Comparison of ENCODE assay signal across 8 cellular contexts in genomic region chr3:121834734-121835709, GRCh38. TPM values are rescaled to one million over a fixed set of nuclear protein-coding genes. Genes with fewer than 3 reads are reported as not detected.
DNase-seq lines count a peak whose midpoint lies in the region; ATAC-seq and TF ChIP-seq lines count a peak whose summit lies in the region.

Gene EAF2, plus strand, starts transcription at chr3:121835209. Its CDS starts 77 bp downstream, at chr3:121835286.
Gene IQCB1, minus strand, starts transcription at chr3:121835060. Its CDS starts 6,100 bp downstream, at chr3:121828960.

- peak; percentile 99 for DNase-seq in DMS 273 (lab: John Stamatoyannopoulos, UW; ENCODE audit: unreplicated experiment)
- peak; percentile 89 for DNase-seq in HuH-7.5 (ENCODE audit: low spot score)
- peak; percentile 98 for DNase-seq in OCI-LY7 (ENCODE audit: low spot score)
- DNase-seq in activated T-cell treated with anti-CD3 and anti-CD28 coated beads for 1 hour (ENCODE audit: low read depth): peak; percentile 94
- peak; percentile 98 for DNase-seq in epithelial cell of esophagus (ENCODE audit: low read depth)
- DNase-seq in stimulated activated CD8-positive, alpha-beta memory T cell treated with anti-CD3 and anti-CD28 coated beads, Interleukin-4, amount 100 ng/mL, for 1 hour (ENCODE audit: low read depth in 2 of 2, low spot score in 1 of 2): peak; percentile 87 to 90

- peaks cover 14% of the 10 kb centered on the region; the same call in 1 of the 2 replicates for H4K20me1 ChIP-seq in OCI-LY7 (ENCODE audit: insufficient read depth, low read length)

- peaks cover 58% of the 10 kb centered on the region for H3K4me1 ChIP-seq in OCI-LY7 (ENCODE audit: insufficient read depth, low read length, poor library complexity, severe bottlenecking)
- H3K4me1 ChIP-seq in mononuclear cell (ENCODE audit: insufficient read depth, low read length): peaks cover 30% of the 10 kb centered on the region

- intact Hi-C loops in OCI-LY7 (cut with micrococcal nuclease; ENCODE audit: unreplicated experiment): loop anchor here (1.0 to 5.0 kb wide), 5 partner anchors 41 to 289 kb away; partner anchors contain the start of genes GOLGB1 and HCLS1

- H3K4me3 ChIP-seq in OCI-LY7 (ENCODE audit: low read depth, low read length, poor library complexity, severe bottlenecking) (peak within 1 kb of the TSS; percentile 93), epithelial cell of esophagus (ENCODE audit: low read length) (peak within 1 kb of the TSS; percentile 86), mononuclear cell (ENCODE audit: low read length) (peak within 1 kb of the TSS; percentile 67)

- peak within 1 kb of the TSS; percentile 74; the same call in 1 of the 2 replicates for H2AFZ ChIP-seq in OCI-LY7 (ENCODE audit: low read length)

- TF ChIP-seq CTCF in OCI-LY7 (conservative IDR thresholded peaks at IDR 0.05; ENCODE audit: low read length) (peak; percentile 21; the same call in 1 of the 2 replicates), epithelial cell of esophagus (IDR thresholded peaks at IDR 0.05; ENCODE audit: insufficient read depth, low read depth, low read length, missing control alignments) (no peak)

- CTCF ChIA-PET in OCI-LY7 (lab: Charles Lee; ENCODE audit: unreplicated experiment): interaction anchor here (0.5 kb wide), 1 partner anchor 83 kb away, joined by 6 read pairs; no protein-coding TSS in a partner anchor

- H3K9me3 ChIP-seq in OCI-LY7 (ENCODE audit: low read length) (peaks cover 4% of the 10 kb centered on the region; the same call in 1 of the 2 replicates), mononuclear cell (ENCODE audit: low read depth, low read length) (no peaks in the 10 kb centered on the region)

- H3K27ac ChIP-seq in OCI-LY7 (ENCODE audit: low read depth, low read length, poor library complexity, severe bottlenecking): peak within 1 kb of the TSS; percentile 83

- peak; percentile 95 for ATAC-seq in GM21526 (IDR thresholded peaks at IDR 0.05; ENCODE audit: low FRiP score, unreplicated experiment)

- peaks cover 94% of the 10 kb centered on the region for H3K79me2 ChIP-seq in OCI-LY7 (ENCODE audit: insufficient read depth, low read depth, low read length)

- POLR2A ChIA-PET in OCI-LY7 (lab: Charles Lee): interaction anchor here (0.6 to 8.1 kb wide), 10 partner anchors 8 to 288 kb away, joined by 3 to 110 read pairs (median 4); no protein-coding TSS in a partner anchor

- H3K36me3 ChIP-seq in OCI-LY7 (ENCODE audit: insufficient read depth, low read length): peaks cover 79% of the 10 kb centered on the region

- H3K4me2 ChIP-seq in OCI-LY7 (ENCODE audit: low read length): peak within 1 kb of the TSS; percentile 96

- no peaks in the 10 kb centered on the region for H3K27me3 ChIP-seq in mononuclear cell (ENCODE audit: insufficient read depth, low read length)

- BruUV-seq in OCI-LY7 (replicated peaks; lab: Mats Ljungman, UMichigan): TSS peak; percentile 60

- no peaks in the 10 kb centered on the region for H3K9me2 ChIP-seq in OCI-LY7 (ENCODE audit: insufficient read depth, low read length)

RNA-seq across cellular contexts. Expression of gene EAF2, which starts in this region (rescaled TPM):
- 66.3 and 78.1 TPM in 2 replicates for total RNA-seq in OCI-LY7 (2014; rRNA removed; shearing (Covaris generic))
- total RNA-seq in OCI-LY7 (2022): 131 and 132 TPM in 2 replicates
- 13.4 TPM for total RNA-seq in mononuclear cell

RNA-seq across cellular contexts. Expression of gene IQCB1, which starts in this region (rescaled TPM):
- total RNA-seq in OCI-LY7 (2014; rRNA removed; shearing (Covaris generic)): 77.5 and 108 TPM in 2 replicates
- total RNA-seq in OCI-LY7 (2022) (94.3 and 100 TPM in 2 replicates), mononuclear cell (58.9 TPM)

Comparison
In these comparisons a context has a peak if more than half of its experiments do, and no peak if none do; other contexts are left out.
1. Peak in every context shown above with its lines: DNase-seq, ATAC-seq, H3K4me3 ChIP-seq and H3K27ac ChIP-seq.